Comparison of ENCODE assay signal across 21 cellular contexts in genomic region chr1:94032637-94033036, GRCh38.
DNase-seq lines count a peak whose midpoint lies in the region; ATAC-seq, FAIRE-seq and TF ChIP-seq lines count a peak whose summit lies in the region.
"Had no signal": no experiment of that assay in that cellular context is flagged by ENCODE, and none has a peak within 500 bp of the region (broad histone marks: within the 10 kb centered on the region; RNA-seq: fewer than 3 reads in every experiment).

No MANE protein-coding gene starts in this region.

- peak overlapping the region; percentile 23 to 70 (median 41); a peak in 19 of 22 replicates for H3K4me2 ChIP-seq in BLaER1 treated with 17β-estradiol and CSF1 and Interleukin-3, amounts not matched to agents 10 nM and 100 nM
- H3K4me2 ChIP-seq in OCI-LY3 (ENCODE audit: low read length) (peak overlapping the region; percentile 33), osteoblast (ENCODE audit: insufficient read depth, low read length) (no peak overlapping the region), HepG2 (ENCODE audit: low read depth, low read length) (no peak overlapping the region)

- H3K36me3 ChIP-seq in BLaER1 treated with 17β-estradiol and CSF1 and Interleukin-3, amounts not matched to agents 10 nM and 100 nM = no peaks in the 10 kb centered on the region
- H3K36me3 ChIP-seq in OCI-LY3 (replicated peaks; ENCODE audit: low read depth, low read length) (no peaks in the 10 kb centered on the region), osteoblast (ENCODE audit: insufficient read depth, low read length) (no peaks in the 10 kb centered on the region), heart right ventricle (no peaks in the 10 kb centered on the region), HepG2 (replicated peaks in 1 of 2; ENCODE audit: control insufficient read depth in 1 of 2, insufficient read depth in 2 of 2, low read length in 2 of 2) (no peaks in the 10 kb centered on the region)
- H3K36me3 ChIP-seq: BE2C had no signal

- no peak overlapping the region for H3K4me3 ChIP-seq in BLaER1 treated with 17β-estradiol and CSF1 and Interleukin-3, amounts not matched to agents 10 nM and 100 nM
- no peak overlapping the region for H3K4me3 ChIP-seq in OCI-LY3 (ENCODE audit: low read length)
- H3K4me3 ChIP-seq in osteoblast (ENCODE audit: insufficient read depth, low read length) = no peak overlapping the region
- H3K4me3 ChIP-seq in heart right ventricle = no peak overlapping the region
- H3K4me3 ChIP-seq in HepG2 (replicated peaks in 1 of 3; ENCODE audit: insufficient read depth in 1 of 3, low read depth in 2 of 3, low read length in 3 of 3) = no peak overlapping the region

- CTCF ChIA-PET in HepG2 (lab: Yijun Ruan, JAX; ENCODE audit: low intra/inter-chr PET ratio, low total read pairs) = no interaction called here

- peak overlapping the region in 7 of 11 experiments; percentile 0 to 35 (median 21); a peak in 4 of 22 replicates for H3K27ac ChIP-seq in BLaER1 treated with 17β-estradiol and CSF1 and Interleukin-3, amounts not matched to agents 10 nM and 100 nM
- H3K27ac ChIP-seq in OCI-LY3 (ENCODE audit: low read length) (no peak overlapping the region), osteoblast (ENCODE audit: low read depth, low read length) (no peak overlapping the region), heart right ventricle (no peak overlapping the region), HepG2 (ENCODE audit: extremely low read length, insufficient read depth, low read length) (no peak overlapping the region)

- no peaks in the 10 kb centered on the region for H4K20me1 ChIP-seq in BLaER1 treated with 17β-estradiol and CSF1 and Interleukin-3, amounts not matched to agents 10 nM and 100 nM
- H4K20me1 ChIP-seq in OCI-LY3 (ENCODE audit: insufficient read depth, low read length) = no peaks in the 10 kb centered on the region
- no peaks in the 10 kb centered on the region for H4K20me1 ChIP-seq in osteoblast (ENCODE audit: insufficient read depth, low read length)
- no peaks in the 10 kb centered on the region for H4K20me1 ChIP-seq in HepG2 (ENCODE audit: insufficient read depth, low read length)

- ATAC-seq in heart right ventricle = no peak
- no peak for ATAC-seq in HepG2
- no peak for ATAC-seq in HG03432 (IDR thresholded peaks at IDR 0.05; ENCODE audit: unreplicated experiment)

- WGBS in heart right ventricle, 2 donors = 74 to 76% methylated on average over 3 of the region's 3 CpGs
- 83% methylated on average over 3 of the region's 3 CpGs for WGBS in HepG2 (ENCODE audit: low lambda C conversion rate)

- TF ChIP-seq CTCF in OCI-LY3 (IDR thresholded peaks at IDR 0.05; ENCODE audit: low read depth, low read length) (no peak), osteoblast (IDR thresholded peaks at IDR 0.05; ENCODE audit: extremely low read depth, low read depth, low read length) (no peak), heart right ventricle (IDR thresholded peaks at IDR 0.05) (no peak), HepG2 (CRISPR knock-in tag; IDR thresholded peaks at IDR 0.05) (no peak)

- no peak for TF ChIP-seq RAD21 in HepG2 (CRISPR knock-in tag; IDR thresholded peaks at IDR 0.05)

- no peaks in the 10 kb centered on the region for H3K27me3 ChIP-seq in BLaER1 treated with 17β-estradiol and CSF1 and Interleukin-3, amounts not matched to agents 10 nM and 100 nM
- peaks cover 38% of the 10 kb centered on the region for H3K27me3 ChIP-seq in OCI-LY3 (ENCODE audit: low read depth, low read length)
- H3K27me3 ChIP-seq in osteoblast (ENCODE audit: insufficient read depth, low read length) = no peaks in the 10 kb centered on the region
- H3K27me3 ChIP-seq in heart right ventricle = peaks cover 0 to 5% (median 0%) of the 10 kb centered on the region in 7 donors
- H3K27me3 ChIP-seq in HepG2 (ENCODE audit: control insufficient read depth in 1 of 2, insufficient read depth in 2 of 2, low read length in 2 of 2) = no peaks in the 10 kb centered on the region
- H3K27me3 ChIP-seq: BE2C had no signal

- TF ChIP-seq POLR2A in GM12891 (IDR thresholded peaks at IDR 0.05; ENCODE audit: low read depth, low read length) = no peak
- TF ChIP-seq POLR2A in HepG2 (IDR thresholded peaks at IDR 0.05; ENCODE audit: insufficient read depth in 1 of 2, low read depth in 2 of 2, low read length in 2 of 2) = no peak

- BruUV-seq in HepG2 (replicated peaks; lab: Mats Ljungman, UMichigan) = no TSS peak

- no peaks in the 10 kb centered on the region for H3K9me3 ChIP-seq in BLaER1 treated with 17β-estradiol and CSF1 and Interleukin-3, amounts not matched to agents 10 nM and 100 nM (replicated peaks in 1 of 11)
- H3K9me3 ChIP-seq in OCI-LY3 (ENCODE audit: insufficient read depth, low read length) = no peaks in the 10 kb centered on the region
- no peaks in the 10 kb centered on the region for H3K9me3 ChIP-seq in osteoblast (ENCODE audit: low read depth, low read length)
- no peaks in the 10 kb centered on the region for H3K9me3 ChIP-seq in heart right ventricle
- no peaks in the 10 kb centered on the region for H3K9me3 ChIP-seq in HepG2 (ENCODE audit: low read length)
- H3K9me3 ChIP-seq: BE2C had no signal

- POLR2A ChIA-PET in HepG2 (lab: Yijun Ruan, JAX) = interaction anchor here (1.9 kb wide), 2 partner anchors 11 to 30 kb away, joined by 5 to 7 read pairs; no protein-coding TSS in a partner anchor

- DNase-seq in GM12891 (ENCODE audit: insufficient read length, low spot score) = no peak
- DNase-seq in osteoblast (ENCODE audit: insufficient read length, low spot score, missing footprints) = peak; percentile 45
- DNase-seq in heart right ventricle = no peak
- DNase-seq in HepG2 (ENCODE audit: low spot score) = no peak
- no peak for DNase-seq in activated CD4-positive, alpha-beta T cell treated with anti-CD3 and anti-CD28 coated beads, Interleukin-2, amount 50 U/mL, for 48 hours
- DNase-seq: ACHN; BE2C; CD8-positive, alpha-beta memory T cell; COR-L47; DMS 273 treated with DMSO at 0.1 percent for 48 hours; DMS53; DND-41; EL; GOT3; H9; Karpas-422; KBM-7 had no signal

- in situ Hi-C loops in HepG2 (cut with HindIII; ENCODE audit: extremely low pct_ligation_motif_present, low pct_unique_long_range_greater_than_20kb) = no loop called here

- H3K4me1 ChIP-seq in BLaER1 treated with 17β-estradiol and CSF1 and Interleukin-3, amounts not matched to agents 10 nM and 100 nM = peaks cover 30 to 64% (median 44%) of the 10 kb centered on the region in 10 experiments
- H3K4me1 ChIP-seq in OCI-LY3 (ENCODE audit: low read length) (peaks cover 19% of the 10 kb centered on the region), osteoblast (ENCODE audit: insufficient read depth, low read length) (peaks cover 15% of the 10 kb centered on the region), heart right ventricle (peaks cover 0 to 13% (median 3%) of the 10 kb centered on the region in 9 donors), HepG2 (ENCODE audit: insufficient read depth, low read length) (peaks cover 85% of the 10 kb centered on the region)
- H3K4me1 ChIP-seq: BE2C had no signal

- H2AFZ ChIP-seq in OCI-LY3 (ENCODE audit: low read depth, low read length) (no peak overlapping the region), osteoblast (ENCODE audit: low read length) (no peak overlapping the region), HepG2 (ENCODE audit: low read length) (no peak overlapping the region)

- TF ChIP-seq EP300 in HepG2 (IDR thresholded peaks at IDR 0.05; ENCODE audit: low read depth in 2 of 2, low read length in 2 of 2) = no peak
- TF ChIP-seq EP300 in HepG2 (CRISPR knock-in tag; IDR thresholded peaks at IDR 0.05; ENCODE audit: borderline replicate concordance) = no peak

- FAIRE-seq in GM12891 (lab: Jason Lieb, UNC) (no peak), HepG2 (lab: Jason Lieb, UNC) (no peak)
- FAIRE-seq: A204.1 had no signal

- intact Hi-C loops in heart right ventricle (cut with DNase I) = loop anchor here in 1 of 10 donors (10.0 kb wide), 1 partner anchor 432 kb away; no protein-coding TSS in a partner anchor
- intact Hi-C loops in HepG2 (cut with micrococcal nuclease; ENCODE audit: unreplicated experiment) = no loop called here

- no peaks in the 10 kb centered on the region for H3K79me2 ChIP-seq in OCI-LY3 (ENCODE audit: low read length)
- no peaks in the 10 kb centered on the region for H3K79me2 ChIP-seq in osteoblast (ENCODE audit: insufficient read depth, low read length)
- H3K79me2 ChIP-seq in HepG2 (ENCODE audit: insufficient read depth, low read length) = no peaks in the 10 kb centered on the region

- no peak overlapping the region for H3K9ac ChIP-seq in BLaER1 treated with 17β-estradiol and CSF1 and Interleukin-3, amounts not matched to agents 10 nM and 100 nM
- H3K9ac ChIP-seq in OCI-LY3 (ENCODE audit: low read length) (no peak overlapping the region), HepG2 (ENCODE audit: insufficient read depth, low read depth, low read length) (no peak overlapping the region)

TF ChIP-seq in GM12891, 5 proteins besides CTCF, POLR2A, EP300 and RAD21:
- TF ChIP-seq TAF1 (IDR thresholded peaks at IDR 0.05; ENCODE audit: low read depth, low read length) = no peak
- TF ChIP-seq POU2F2 (IDR thresholded peaks at IDR 0.05; ENCODE audit: low read depth, low read length) = no peak
- peak; percentile 55; the same call in 1 of the 2 replicates for TF ChIP-seq SPI1 (IDR thresholded peaks at IDR 0.05; ENCODE audit: low read depth, low read length)

TF ChIP-seq in HepG2, 621 proteins besides CTCF, POLR2A, EP300 and RAD21 (continues in another document):
- TF ChIP-seq TAF15 (IDR thresholded peaks at IDR 0.05; ENCODE audit: low read depth, low read length, poor library complexity, severe bottlenecking) (no peak), THAP7 (CRISPR knock-in tag; IDR thresholded peaks at IDR 0.05) (no peak), KLF15 (CRISPR knock-in tag; IDR thresholded peaks at IDR 0.05; ENCODE audit: borderline replicate concordance) (no peak)
- TF ChIP-seq, protein P1, sequence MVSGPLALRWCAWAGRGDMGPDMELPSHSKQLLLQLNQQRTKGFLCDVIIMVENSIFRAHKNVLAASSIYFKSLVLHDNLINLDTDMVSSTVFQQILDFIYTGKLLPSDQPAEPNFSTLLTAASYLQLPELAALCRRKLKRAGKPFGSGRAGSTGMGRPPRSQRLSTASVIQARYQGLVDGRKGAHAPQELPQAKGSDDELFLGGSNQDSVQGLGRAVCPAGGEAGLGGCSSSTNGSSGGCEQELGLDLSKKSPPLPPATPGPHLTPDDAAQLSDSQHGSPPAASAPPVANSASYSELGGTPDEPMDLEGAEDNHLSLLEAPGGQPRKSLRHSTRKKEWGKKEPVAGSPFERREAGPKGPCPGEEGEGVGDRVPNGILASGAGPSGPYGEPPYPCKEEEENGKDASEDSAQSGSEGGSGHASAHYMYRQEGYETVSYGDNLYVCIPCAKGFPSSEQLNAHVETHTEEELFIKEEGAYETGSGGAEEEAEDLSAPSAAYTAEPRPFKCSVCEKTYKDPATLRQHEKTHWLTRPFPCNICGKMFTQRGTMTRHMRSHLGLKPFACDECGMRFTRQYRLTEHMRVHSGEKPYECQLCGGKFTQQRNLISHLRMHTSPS (CRISPR knock-in tag; IDR thresholded peaks at IDR 0.05; ENCODE audit: low read depth) = no peak

Comparison
In these comparisons a context has a peak if more than half of its experiments do, and no peak if none do; other contexts are left out.
1. H3K27ac ChIP-seq: peak in BLaER1 treated with 17β-estradiol and CSF1 and Interleukin-3, amounts not matched to agents 10 nM and 100 nM (7 of 11); none in OCI-LY3 (single experiment), osteoblast (single experiment), heart right ventricle (0 of 10) and HepG2 (single experiment).
2. H3K4me2 ChIP-seq: peak in BLaER1 treated with 17β-estradiol and CSF1 and Interleukin-3, amounts not matched to agents 10 nM and 100 nM (11 of 11) and OCI-LY3 (single experiment); none in osteoblast (single experiment) and HepG2 (single experiment).